Comparison of ENCODE assay signal across 1 cellular context in genomic region chr20:434221-434620, GRCh38.
TF ChIP-seq lines count a peak whose summit lies in the region.

No MANE protein-coding gene starts in this region.

TF ChIP-seq in H1, 55 proteins besides CTCF, POLR2A, EP300 and RAD21:
- TF ChIP-seq CBX8 (IDR thresholded peaks at IDR 0.05; ENCODE audit: borderline replicate concordance, low read depth, low read length) (no peak), ZNF274 (IDR thresholded peaks at IDR 0.05; ENCODE audit: borderline replicate concordance, extremely low read depth, low read length) (no peak), TCF12 (IDR thresholded peaks at IDR 0.05; ENCODE audit: low read depth, low read length) (peak; percentile 80; the same call in 1 of the 2 replicates), EGR1 (IDR thresholded peaks at IDR 0.05; ENCODE audit: borderline replicate concordance, low read depth, low read length) (0 out of 2 replicates have a peak, but pooled peaks have one; percentile 31), POLR2AphosphoS5 (IDR thresholded peaks at IDR 0.05; ENCODE audit: low read depth, low read length) (peak; percentile 71; the same call in 1 of the 2 replicates), CHD7 (IDR thresholded peaks at IDR 0.05; ENCODE audit: insufficient replicate concordance, low read length) (peak; percentile 40), TEAD4 (IDR thresholded peaks at IDR 0.05; ENCODE audit: low read depth, low read length) (peak; percentile 92), HDAC6 (IDR thresholded peaks at IDR 0.05; ENCODE audit: low read depth, low read length) (no peak), SP1 (IDR thresholded peaks at IDR 0.05; ENCODE audit: low read depth, low read length) (peak; percentile 69; the same call in 1 of the 2 replicates), TAF1 (IDR thresholded peaks at IDR 0.05; ENCODE audit: low read depth, low read length) (no peak), POU5F1 (IDR thresholded peaks at IDR 0.05; ENCODE audit: low read depth, low read length) (peak; percentile 79; the same call in 1 of the 2 replicates), SIN3A (conservative IDR thresholded peaks at IDR 0.05 in 1 of 2, IDR thresholded peaks at IDR 0.05 in 1 of 2; ENCODE audit: low read depth in 1 of 2, low read length in 2 of 2) (0 out of 4 replicates have a peak, but pooled peaks of 1 of the 2 experiments have one; percentile 41), HDAC2 (IDR thresholded peaks at IDR 0.05; ENCODE audit: borderline replicate concordance in 1 of 2, low read depth in 2 of 2, low read length in 2 of 2) (0 out of 4 replicates have a peak, but pooled peaks of 1 of the 2 experiments have one; percentile 17), ASH2L (IDR thresholded peaks at IDR 0.05; ENCODE audit: low read length) (peak; percentile 23)
